In the genomic region with DNA sequence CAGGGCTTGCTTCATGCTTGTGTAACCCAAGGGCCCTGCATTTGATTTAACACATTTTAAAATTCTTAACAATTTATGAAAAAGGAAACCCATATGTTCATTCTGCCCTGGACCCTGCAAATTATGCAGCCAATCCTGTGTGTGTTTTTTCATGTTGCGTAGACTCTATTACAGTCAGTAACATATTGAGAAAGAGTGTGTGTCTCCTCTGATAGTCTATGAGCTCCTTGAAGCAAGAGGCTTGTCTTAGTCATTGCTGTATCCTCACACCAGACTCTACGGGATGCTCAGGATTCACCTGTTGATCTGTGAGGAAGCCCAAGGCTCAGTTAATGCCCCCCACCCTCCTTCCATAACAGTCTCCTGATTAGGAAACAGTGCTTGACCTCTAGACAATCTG, we compare ENCODE assay signal across 13 cellular contexts.
DNase-seq lines count a peak whose midpoint lies in the region; ATAC-seq and TF ChIP-seq lines count a peak whose summit lies in the region.
"Had no signal": no experiment of that assay in that cellular context is flagged by ENCODE, and none has a peak within 500 bp of the region (broad histone marks: within the 10 kb centered on the region; RNA-seq: fewer than 3 reads in every experiment).

No MANE protein-coding gene starts in this region.

- H3K4me3 ChIP-seq in HL-60 (replicated peaks; ENCODE audit: insufficient read depth, low read length) = no peak overlapping the region
- H3K4me3 ChIP-seq: gastroesophageal sphincter, skin epidermis had no signal

- CTCF ChIA-PET in activated CD4-positive, alpha-beta memory T cell treated with anti-CD3 and anti-CD28 coated beads for 36 hours (lab: Charles Lee) = no interaction called here

- peak; percentile 4 to 7 for ATAC-seq in activated T-cell treated with anti-CD3 and anti-CD28 coated beads, Interleukin-2, amount 50 U/mL, for 72 hours (replicated peaks in 1 of 2)
- ATAC-seq in stimulated activated effector memory CD8-positive, alpha-beta T cell treated with anti-CD3 and anti-CD28 coated beads, Interleukin-12 subunit alpha, Interleukin-12 subunit beta, amount 100 ng/mL, for 72 hours = no peak
- ATAC-seq in HG03095 (IDR thresholded peaks at IDR 0.05; ENCODE audit: unreplicated experiment) = no peak
- ATAC-seq: gastroesophageal sphincter had no signal

- TF ChIP-seq CTCF in HL-60 (IDR thresholded peaks at IDR 0.05; ENCODE audit: insufficient read depth, low read length) = no peak

- no peaks in the 10 kb centered on the region for H3K27me3 ChIP-seq in HL-60 (ENCODE audit: insufficient read depth, poor library complexity, severe bottlenecking)
- H3K27me3 ChIP-seq: gastroesophageal sphincter had no signal

- no peaks in the 10 kb centered on the region for H3K27me3 Mint-ChIP-seq in activated T-cell treated with anti-CD3 and anti-CD28 coated beads, Interleukin-2, amount 50 U/mL, for 72 hours (ENCODE audit: low read depth)
- H3K27me3 Mint-ChIP-seq in activated CD4-positive, alpha-beta memory T cell treated with anti-CD3 and anti-CD28 coated beads for 36 hours = no peaks in the 10 kb centered on the region

- H3K36me3 Mint-ChIP-seq in activated T-cell treated with anti-CD3 and anti-CD28 coated beads, Interleukin-2, amount 50 U/mL, for 72 hours (ENCODE audit: insufficient read depth in 2 of 2) = no peaks in the 10 kb centered on the region
- H3K36me3 Mint-ChIP-seq in activated CD4-positive, alpha-beta memory T cell treated with anti-CD3 and anti-CD28 coated beads for 36 hours = no peaks in the 10 kb centered on the region
- H3K36me3 Mint-ChIP-seq in stimulated activated effector memory CD8-positive, alpha-beta T cell treated with anti-CD3 and anti-CD28 coated beads, Interleukin-12 subunit alpha, Interleukin-12 subunit beta, amount 100 ng/mL, for 72 hours = peaks cover 6% of the 10 kb centered on the region

- POLR2A ChIA-PET in activated CD4-positive, alpha-beta memory T cell treated with anti-CD3 and anti-CD28 coated beads for 36 hours (lab: Charles Lee) = no interaction called here

- H3K27ac ChIP-seq in HL-60 (replicated peaks) = peak overlapping the region; percentile 95
- H3K27ac ChIP-seq: gastroesophageal sphincter had no signal

- intact Hi-C loops in activated CD4-positive, alpha-beta memory T cell treated with anti-CD3 and anti-CD28 coated beads for 36 hours (cut with micrococcal nuclease) = loop anchor here (1.0 to 2.0 kb wide), 7 partner anchors 42 to 452 kb away; a partner anchor contains a TSS

- DNase-seq in activated T-cell treated with anti-CD3 and anti-CD28 coated beads, Interleukin-2, amount 50 U/mL, for 72 hours = no peak
- no peak for DNase-seq in activated T-cell treated with anti-CD3 and anti-CD28 coated beads for 4 hours
- peak; percentile 60 to 68 for DNase-seq in HL-60 (ENCODE audit: low read depth in 1 of 2, low spot score in 1 of 2)
- no peak for DNase-seq in activated CD4-positive, alpha-beta memory T cell treated with anti-CD3 and anti-CD28 coated beads for 36 hours
- no peak for DNase-seq in stimulated activated effector memory CD8-positive, alpha-beta T cell treated with anti-CD3 and anti-CD28 coated beads, Interleukin-12 subunit alpha, Interleukin-12 subunit beta, amount 100 ng/mL, for 72 hours (ENCODE audit: low spot score in 2 of 2)
- DNase-seq in GM03348 (ENCODE audit: low spot score) = no peak
- no peak for DNase-seq in occipital lobe (lab: John Stamatoyannopoulos, UW)
- DNase-seq: aorta, NCI-H446 treated with DMSO at 0.1 percent for 48 hours had no signal

- peak overlapping the region; percentile 51 for H3K27ac Mint-ChIP-seq in activated T-cell treated with anti-CD3 and anti-CD28 coated beads, Interleukin-2, amount 50 U/mL, for 72 hours
- H3K27ac Mint-ChIP-seq in activated CD4-positive, alpha-beta memory T cell treated with anti-CD3 and anti-CD28 coated beads for 36 hours = peak overlapping the region; percentile 84
- H3K27ac Mint-ChIP-seq in stimulated activated effector memory CD8-positive, alpha-beta T cell treated with anti-CD3 and anti-CD28 coated beads, Interleukin-12 subunit alpha, Interleukin-12 subunit beta, amount 100 ng/mL, for 72 hours = peak overlapping the region; percentile 8

- peak overlapping the region; percentile 2 to 65 for H3K4me3 Mint-ChIP-seq in activated T-cell treated with anti-CD3 and anti-CD28 coated beads, Interleukin-2, amount 50 U/mL, for 72 hours
- no peak overlapping the region for H3K4me3 Mint-ChIP-seq in activated CD4-positive, alpha-beta memory T cell treated with anti-CD3 and anti-CD28 coated beads for 36 hours
- H3K4me3 Mint-ChIP-seq in stimulated activated effector memory CD8-positive, alpha-beta T cell treated with anti-CD3 and anti-CD28 coated beads, Interleukin-12 subunit alpha, Interleukin-12 subunit beta, amount 100 ng/mL, for 72 hours = no peak overlapping the region
- H3K4me3 Mint-ChIP-seq: neural crest cell had no signal

- no peaks in the 10 kb centered on the region for H3K9me3 Mint-ChIP-seq in activated T-cell treated with anti-CD3 and anti-CD28 coated beads, Interleukin-2, amount 50 U/mL, for 72 hours
- H3K9me3 Mint-ChIP-seq in activated CD4-positive, alpha-beta memory T cell treated with anti-CD3 and anti-CD28 coated beads for 36 hours = no peaks in the 10 kb centered on the region
- H3K9me3 Mint-ChIP-seq in stimulated activated effector memory CD8-positive, alpha-beta T cell treated with anti-CD3 and anti-CD28 coated beads, Interleukin-12 subunit alpha, Interleukin-12 subunit beta, amount 100 ng/mL, for 72 hours = no peaks in the 10 kb centered on the region
- H3K9me3 Mint-ChIP-seq: neural crest cell had no signal

- peaks cover 69% of the 10 kb centered on the region for H3K4me1 Mint-ChIP-seq in activated T-cell treated with anti-CD3 and anti-CD28 coated beads, Interleukin-2, amount 50 U/mL, for 72 hours (ENCODE audit: low read depth)
- H3K4me1 Mint-ChIP-seq in activated CD4-positive, alpha-beta memory T cell treated with anti-CD3 and anti-CD28 coated beads for 36 hours (ENCODE audit: low read depth) = peaks cover 68% of the 10 kb centered on the region
- peaks cover 62% of the 10 kb centered on the region for H3K4me1 Mint-ChIP-seq in stimulated activated effector memory CD8-positive, alpha-beta T cell treated with anti-CD3 and anti-CD28 coated beads, Interleukin-12 subunit alpha, Interleukin-12 subunit beta, amount 100 ng/mL, for 72 hours

Comparison
In these comparisons a context has a peak if more than half of its experiments do, and no peak if none do; other contexts are left out.
1. ATAC-seq: peak in activated T-cell treated with anti-CD3 and anti-CD28 coated beads, Interleukin-2, amount 50 U/mL, for 72 hours (2 of 2); none in stimulated activated effector memory CD8-positive, alpha-beta T cell treated with anti-CD3 and anti-CD28 coated beads, Interleukin-12 subunit alpha, Interleukin-12 subunit beta, amount 100 ng/mL, for 72 hours (single experiment) and HG03095 (single experiment).
2. DNase-seq: peak in HL-60 (2 of 2); none in activated T-cell treated with anti-CD3 and anti-CD28 coated beads, Interleukin-2, amount 50 U/mL, for 72 hours (0 of 2), activated T-cell treated with anti-CD3 and anti-CD28 coated beads for 4 hours (single experiment), activated CD4-positive, alpha-beta memory T cell treated with anti-CD3 and anti-CD28 coated beads for 36 hours (single experiment), stimulated activated effector memory CD8-positive, alpha-beta T cell treated with anti-CD3 and anti-CD28 coated beads, Interleukin-12 subunit alpha, Interleukin-12 subunit beta, amount 100 ng/mL, for 72 hours (0 of 2), GM03348 (single experiment) and occipital lobe (single experiment).
3. H3K27ac Mint-ChIP-seq: peak in every context shown above with its lines; median percentile 84 in activated CD4-positive, alpha-beta memory T cell treated with anti-CD3 and anti-CD28 coated beads for 36 hours; 51 in activated T-cell treated with anti-CD3 and anti-CD28 coated beads, Interleukin-2, amount 50 U/mL, for 72 hours; 8 in stimulated activated effector memory CD8-positive, alpha-beta T cell treated with anti-CD3 and anti-CD28 coated beads, Interleukin-12 subunit alpha, Interleukin-12 subunit beta, amount 100 ng/mL, for 72 hours.
4. H3K4me3 Mint-ChIP-seq: peak in activated T-cell treated with anti-CD3 and anti-CD28 coated beads, Interleukin-2, amount 50 U/mL, for 72 hours (2 of 2); none in activated CD4-positive, alpha-beta memory T cell treated with anti-CD3 and anti-CD28 coated beads for 36 hours (single experiment) and stimulated activated effector memory CD8-positive, alpha-beta T cell treated with anti-CD3 and anti-CD28 coated beads, Interleukin-12 subunit alpha, Interleukin-12 subunit beta, amount 100 ng/mL, for 72 hours (single experiment).